In genomic region chr19:3737487-3738205, GRCh38 we compare ENCODE assay signal across 33 cellular contexts. TPM values are rescaled to one million over a fixed set of nuclear protein-coding genes. Genes with fewer than 3 reads are reported as not detected.
"Had no signal": no experiment of that assay in that cellular context is flagged by ENCODE, and none has a peak within 500 bp of the region (broad histone marks: within the 10 kb centered on the region; RNA-seq: fewer than 3 reads in every experiment).

No MANE protein-coding gene starts in this region.

- H3K27ac Mint-ChIP-seq: activated naive CD8-positive, alpha-beta T cell treated with anti-CD3 and anti-CD28 coated beads, Interleukin-2, amount 10 ng/mL, durations not matched to agents 7 days and 5 days; activated T-helper 1 cell treated with anti-CD3 and anti-CD28 coated beads, Interleukin-12 subunit alpha, Interleukin-12 subunit beta, Interleukin-2, Interleukin-4 antibody, amounts not matched to agents 30 ng/mL and 10 ng/mL and 1 ng/mL, durations not matched to agents 14 hours and 24 hours and 36 hours; nephron; progenitor cell of endocrine pancreas; stimulated activated effector memory CD8-positive, alpha-beta T cell treated with anti-CD3 and anti-CD28 coated beads, Interleukin-12 subunit alpha, Interleukin-12 subunit beta, amount 100 ng/mL, for 72 hours; stimulated activated naive CD8-positive, alpha-beta T cell treated with anti-CD3 and anti-CD28 coated beads, Interleukin-15, Interleukin-2, amounts not matched to agents 100 ng/mL and 50 ng/mL, for 24 hours had no signal

- H3K4me3 Mint-ChIP-seq: activated naive CD8-positive, alpha-beta T cell treated with anti-CD3 and anti-CD28 coated beads, Interleukin-2, amount 10 ng/mL, durations not matched to agents 7 days and 5 days; activated T-helper 1 cell treated with anti-CD3 and anti-CD28 coated beads, Interleukin-12 subunit alpha, Interleukin-12 subunit beta, Interleukin-2, Interleukin-4 antibody, amounts not matched to agents 30 ng/mL and 10 ng/mL and 1 ng/mL, durations not matched to agents 14 hours and 24 hours and 36 hours; brain; nephron; stimulated activated effector memory CD8-positive, alpha-beta T cell treated with anti-CD3 and anti-CD28 coated beads, Interleukin-12 subunit alpha, Interleukin-12 subunit beta, amount 100 ng/mL, for 72 hours; stimulated activated naive CD8-positive, alpha-beta T cell treated with anti-CD3 and anti-CD28 coated beads, Interleukin-15, Interleukin-2, amounts not matched to agents 100 ng/mL and 50 ng/mL, for 24 hours had no signal

- DNase-seq: activated CD4-positive, alpha-beta T cell treated with anti-CD3 and anti-CD28 coated beads, Interleukin-2, amount 50 U/mL, for 1 hour; activated CD4-positive, CD25-positive, alpha-beta regulatory T cell treated with anti-CD3 and anti-CD28 coated beads, Interleukin-2, amount 50 U/mL, for 72 hours; activated gamma-delta T cell; activated naive CD8-positive, alpha-beta T cell treated with anti-CD3 and anti-CD28 coated beads, Interleukin-2, amount 10 ng/mL, durations not matched to agents 7 days and 5 days; cortex of kidney; foreskin melanocyte; left ventricle myocardium inferior; mesendoderm; ovary; right lobe of liver; SK-N-SH; stimulated activated CD4-positive, alpha-beta T cell treated with anti-CD3 and anti-CD28 coated beads, Interleukin-4, amount 100 ng/mL, for 1 hour; SW 1271; trophoblast cell had no signal

- H3K27me3 Mint-ChIP-seq: activated naive CD8-positive, alpha-beta T cell treated with anti-CD3 and anti-CD28 coated beads, Interleukin-2, amount 10 ng/mL, durations not matched to agents 7 days and 5 days; progenitor cell of endocrine pancreas; stimulated activated naive CD8-positive, alpha-beta T cell treated with anti-CD3 and anti-CD28 coated beads, Interleukin-15, Interleukin-2, amounts not matched to agents 100 ng/mL and 50 ng/mL, for 24 hours had no signal

- H3K9me3 ChIP-seq: ascending aorta, left ventricle myocardium inferior, neutrophil, ovary, right lobe of liver, SK-N-SH, thoracic aorta, vagina had no signal

- H3K9me3 Mint-ChIP-seq: activated naive CD8-positive, alpha-beta T cell treated with anti-CD3 and anti-CD28 coated beads, Interleukin-2, amount 10 ng/mL, durations not matched to agents 7 days and 5 days; activated T-helper 1 cell treated with anti-CD3 and anti-CD28 coated beads, Interleukin-12 subunit alpha, Interleukin-12 subunit beta, Interleukin-2, Interleukin-4 antibody, amounts not matched to agents 30 ng/mL and 10 ng/mL and 1 ng/mL, durations not matched to agents 14 hours and 24 hours and 36 hours; brain; nephron; stimulated activated effector memory CD8-positive, alpha-beta T cell treated with anti-CD3 and anti-CD28 coated beads, Interleukin-12 subunit alpha, Interleukin-12 subunit beta, amount 100 ng/mL, for 72 hours; stimulated activated naive CD8-positive, alpha-beta T cell treated with anti-CD3 and anti-CD28 coated beads, Interleukin-15, Interleukin-2, amounts not matched to agents 100 ng/mL and 50 ng/mL, for 24 hours had no signal

- H3K4me1 Mint-ChIP-seq: brain, nephron had no signal

- ATAC-seq: stimulated activated effector memory CD8-positive, alpha-beta T cell treated with anti-CD3 and anti-CD28 coated beads, Interleukin-12 subunit alpha, Interleukin-12 subunit beta, amount 100 ng/mL, for 72 hours had no signal

- H3K36me3 Mint-ChIP-seq: activated naive CD8-positive, alpha-beta T cell treated with anti-CD3 and anti-CD28 coated beads, Interleukin-2, amount 10 ng/mL, durations not matched to agents 7 days and 5 days; brain; stimulated activated effector memory CD8-positive, alpha-beta T cell treated with anti-CD3 and anti-CD28 coated beads, Interleukin-12 subunit alpha, Interleukin-12 subunit beta, amount 100 ng/mL, for 72 hours had no signal

- H3K4me2 ChIP-seq: SK-N-SH had no signal

- H3K27me3 ChIP-seq: ascending aorta, ovary, right lobe of liver, vagina had no signal

- H3K36me3 ChIP-seq: ascending aorta, left ventricle myocardium inferior, neutrophil, ovary, thoracic aorta, vagina had no signal

- H3K4me1 ChIP-seq: ascending aorta, left ventricle myocardium inferior, right lobe of liver, vagina had no signal

- H3K27ac ChIP-seq: ascending aorta, left ventricle myocardium inferior, neutrophil, ovary, right lobe of liver, thoracic aorta, vagina had no signal

- H3K4me3 ChIP-seq: ascending aorta, left ventricle myocardium inferior, lung, ovary, right lobe of liver, thoracic aorta, vagina had no signal

RNA-seq across cellular contexts. Expression of gene TJP3, which starts 29.5 kb away (rescaled TPM):
- total RNA-seq: cardiac septum, chondrocyte, glomerular endothelial cell, left ventricle myocardium inferior, skeletal muscle tissue had no signal

RNA-seq across cellular contexts. Expression of gene RAX2, which starts 34.4 kb away (rescaled TPM):
- total RNA-seq: activated naive CD8-positive, alpha-beta T cell treated with anti-CD3 and anti-CD28 coated beads, Interleukin-2, amount 10 ng/mL, durations not matched to agents 7 days and 5 days; activated T-helper 1 cell treated with anti-CD3 and anti-CD28 coated beads, Interleukin-12 subunit alpha, Interleukin-12 subunit beta, Interleukin-2, Interleukin-4 antibody, amounts not matched to agents 30 ng/mL and 10 ng/mL and 1 ng/mL, durations not matched to agents 14 hours and 24 hours and 36 hours; ascending aorta; cardiac septum; chondrocyte; esophagus mucosa; glomerular endothelial cell; left ventricle myocardium inferior; lung; mononuclear cell; progenitor cell of endocrine pancreas; renal cortical epithelial cell; right lobe of liver; skeletal muscle tissue; subcutaneous adipose tissue; thoracic aorta; vagina had no signal
